ENCODE assay signal across 6 cellular contexts in genomic region chr12:6915023-6915788, GRCh38. TPM values are rescaled to one million over a fixed set of nuclear protein-coding genes. Genes with fewer than 3 reads are reported as not detected.
A peak's percentile ranks its signal among the peaks of the same experiment; 100 is the strongest.
DNase-seq lines count a peak whose midpoint lies in the region; ATAC-seq and TF ChIP-seq lines count a peak whose summit lies in the region.

No MANE protein-coding gene starts in this region.

- peaks cover 3% of the 10 kb centered on the region; the same call in 1 of the 2 replicates for H3K4me1 ChIP-seq in BE2C
- H3K4me1 ChIP-seq in ectodermal cell (ENCODE audit: control insufficient read depth, insufficient read depth, low read length), result peaks cover 8% of the 10 kb centered on the region
- H3K4me1 ChIP-seq in gastrocnemius medialis, result peaks cover 9 to 11% of the 10 kb centered on the region in 2 donors

- no peak for TF ChIP-seq POLR2A in gastrocnemius medialis (IDR thresholded peaks at IDR 0.05)

- peak overlapping the region; percentile 51 for H3K27ac ChIP-seq in KOPT-K1 (ENCODE audit: low read depth, low read length, poor library complexity, severe bottlenecking)
- H3K27ac ChIP-seq in ectodermal cell (ENCODE audit: insufficient read depth, low read depth, low read length, poor library complexity, severe bottlenecking), result no peak overlapping the region
- H3K27ac ChIP-seq in gastrocnemius medialis, result peak overlapping the region; percentile 36 to 72 (median 60)

- 2 to 4% methylated on average over 26 of the region's 26 CpGs for WGBS in ectodermal cell, 2 experiments

- no peaks in the 10 kb centered on the region for H3K9me3 ChIP-seq in BE2C
- no peaks in the 10 kb centered on the region for H3K9me3 ChIP-seq in KOPT-K1 (ENCODE audit: insufficient read depth, low read length, poor library complexity, severe bottlenecking)
- H3K9me3 ChIP-seq in ectodermal cell (ENCODE audit: control insufficient read depth, low read length), result no peaks in the 10 kb centered on the region
- H3K9me3 ChIP-seq in gastrocnemius medialis, result no peaks in the 10 kb centered on the region

- in situ Hi-C loops in gastrocnemius medialis (cut with MboI; ENCODE audit: low sequenced_read_pairs in 4 of 4), result loop anchor here in 1 of 4 donors (25.0 kb wide), 1 partner anchor 197 kb away; the partner anchor contains the start of gene C1RL

- peak overlapping the region; percentile 90 for H3K4me3 ChIP-seq in BE2C (ENCODE audit: low read depth, low read length)
- H3K4me3 ChIP-seq in ectodermal cell (ENCODE audit: insufficient read depth, low read depth, low read length), result peak overlapping the region; percentile 75
- H3K4me3 ChIP-seq in gastrocnemius medialis, result peak overlapping the region; percentile 60 to 88 (median 66)

- H3K27me3 ChIP-seq in BE2C (no peaks in the 10 kb centered on the region), ectodermal cell (ENCODE audit: control insufficient read depth, insufficient read depth, low read length, poor library complexity, severe bottlenecking) (no peaks in the 10 kb centered on the region), gastrocnemius medialis (peaks cover 14 to 20% (median 17%) of the 10 kb centered on the region in 3 donors)

- DNase-seq in BE2C, result peak; percentile 79
- DNase-seq in gastrocnemius medialis, result no peak
- DNase-seq in globus pallidus (ENCODE audit: low spot score), result no peak
- DNase-seq in effector CD4-positive, alpha-beta T cell, result no peak

- intact Hi-C loops in gastrocnemius medialis (cut with DNase I; ENCODE audit: low total_unique reads), result no loop called here

- ATAC-seq in gastrocnemius medialis, result peak in 1 of 2 donors; percentile 7

- no peak for TF ChIP-seq CTCF in BE2C (IDR thresholded peaks at IDR 0.05; ENCODE audit: low read depth, low read length)
- no peak for TF ChIP-seq CTCF in gastrocnemius medialis (IDR thresholded peaks at IDR 0.05 in 4 of 5, conservative IDR thresholded peaks at IDR 0.05 in 1 of 5)

- H3K36me3 ChIP-seq in BE2C, result peaks cover 27% of the 10 kb centered on the region
- H3K36me3 ChIP-seq in KOPT-K1 (ENCODE audit: insufficient read depth, low read length), result peaks cover 42% of the 10 kb centered on the region
- H3K36me3 ChIP-seq in ectodermal cell (ENCODE audit: control insufficient read depth, insufficient read depth, low read length), result peaks cover 27% of the 10 kb centered on the region
- no peaks in the 10 kb centered on the region for H3K36me3 ChIP-seq in gastrocnemius medialis

RNA-seq across cellular contexts. Expression of gene ENO2, which starts 0.8 kb away (rescaled TPM):
- polyA plus RNA-seq in BE2C (2012; ENCODE audit: insufficient read depth, insufficient read length, low read depth), result 443 TPM
- 136 TPM for polyA plus RNA-seq in ectodermal cell (2013, experiment 1 of 4)
- 142 TPM for polyA plus RNA-seq in ectodermal cell (2013, experiment 2 of 4)
- 97.0 TPM for polyA plus RNA-seq in ectodermal cell (2013, experiment 3 of 4)
- 113 TPM for polyA plus RNA-seq in ectodermal cell (2013, experiment 4 of 4)
- 1 to 10 TPM in 3 of 4 donors, under 1 TPM in 1; 0.97 to 6.2 (median 1.8) TPM for total RNA-seq in gastrocnemius medialis

RNA-seq across cellular contexts. Expression of gene LRRC23, which starts 10.6 kb away (rescaled TPM):
- polyA plus RNA-seq in BE2C (2012; ENCODE audit: insufficient read depth, insufficient read length, low read depth), result 8.9 TPM
- 5.5 TPM for polyA plus RNA-seq in ectodermal cell (2013, experiment 1 of 4)
- polyA plus RNA-seq in ectodermal cell (2013, experiment 2 of 4), result 6.6 TPM
- polyA plus RNA-seq in ectodermal cell (2013, experiment 3 of 4), result 6.2 TPM
- 8.2 TPM for polyA plus RNA-seq in ectodermal cell (2013, experiment 4 of 4)
- total RNA-seq in gastrocnemius medialis, result 10 to 100 TPM in 2 of 4 donors, 1 to 10 TPM in 2; 6.5 to 14.0 (median 11.0) TPM

RNA-seq across cellular contexts. Expression of gene ATN1, which starts 12.6 kb away (rescaled TPM):
- 276 TPM for polyA plus RNA-seq in BE2C (2012; ENCODE audit: insufficient read depth, insufficient read length, low read depth)
- 138 TPM for polyA plus RNA-seq in ectodermal cell (2013, experiment 1 of 4)
- polyA plus RNA-seq in ectodermal cell (2013, experiment 2 of 4), result 139 TPM
- polyA plus RNA-seq in ectodermal cell (2013, experiment 3 of 4), result 126 TPM
- 147 TPM for polyA plus RNA-seq in ectodermal cell (2013, experiment 4 of 4)
- 10 to 100 TPM; 11.5 to 31.5 (median 26.5) TPM for total RNA-seq in gastrocnemius medialis

RNA-seq across cellular contexts. Expression of gene RNU7-1, which starts 28.4 kb away (rescaled TPM):
- not detected for polyA plus RNA-seq in BE2C (2012; ENCODE audit: insufficient read depth, insufficient read length, low read depth)
- polyA plus RNA-seq in ectodermal cell (2013, experiment 1 of 4), result not detected
- not detected for polyA plus RNA-seq in ectodermal cell (2013, experiment 2 of 4)
- not detected for polyA plus RNA-seq in ectodermal cell (2013, experiment 3 of 4)
- polyA plus RNA-seq in ectodermal cell (2013, experiment 4 of 4), result not detected
- total RNA-seq in gastrocnemius medialis, result not detected

RNA-seq across cellular contexts. Expression of gene C12orf57, which starts 28.6 kb away (rescaled TPM):
- polyA plus RNA-seq in BE2C (2012; ENCODE audit: insufficient read depth, insufficient read length, low read depth), result 616 TPM
- 290 TPM for polyA plus RNA-seq in ectodermal cell (2013, experiment 1 of 4)
- polyA plus RNA-seq in ectodermal cell (2013, experiment 2 of 4), result 288 TPM
- 271 TPM for polyA plus RNA-seq in ectodermal cell (2013, experiment 3 of 4)
- polyA plus RNA-seq in ectodermal cell (2013, experiment 4 of 4), result 291 TPM
- 100 to 1,000 TPM; 175 to 220 (median 183) TPM for total RNA-seq in gastrocnemius medialis
